ENCODE assay signal across 15 cellular contexts in genomic region chr2:33791625-33792024, GRCh38.
DNase-seq lines count a peak whose midpoint lies in the region; ATAC-seq and TF ChIP-seq lines count a peak whose summit lies in the region.
"Had no signal": no experiment of that assay in that cellular context is flagged by ENCODE, and none has a peak within 500 bp of the region (broad histone marks: within the 10 kb centered on the region; RNA-seq: fewer than 3 reads in every experiment).

No MANE protein-coding gene starts in this region.

- POLR2A ChIA-PET in AG04450 (lab: Yijun Ruan, JAX), result no interaction called here

- no peak overlapping the region for H3K4me3 ChIP-seq in AG04450 (ENCODE audit: low read depth, low read length)
- no peak overlapping the region for H3K4me3 ChIP-seq in astrocyte of the spinal cord (ENCODE audit: low read depth, low read length)
- H3K4me3 ChIP-seq: lung, right lobe of liver had no signal

- ATAC-seq in left lobe of liver (peak; percentile 62), GM21576 (IDR thresholded peaks at IDR 0.05; ENCODE audit: unreplicated experiment) (no peak), GM21367 (IDR thresholded peaks at IDR 0.05; ENCODE audit: unreplicated experiment) (no peak), HG03175 (IDR thresholded peaks at IDR 0.05; ENCODE audit: unreplicated experiment) (no peak), GM21423 (IDR thresholded peaks at IDR 0.05; ENCODE audit: unreplicated experiment) (no peak)
- ATAC-seq: activated CD8-positive, alpha-beta memory T cell treated with anti-CD3 and anti-CD28 coated beads, Interleukin-2, amount 10 ng/mL, durations not matched to agents 7 days and 5 days; stimulated activated naive B cell treated with anti-CD40 and anti-IgM and Interleukin-4, amounts not matched to agents 10 μg/mL and 1 μg/mL and 100 μg/mL, for 72 hours; WTC11 had no signal

- H3K27ac ChIP-seq in AG04450 (ENCODE audit: low read depth, low read length), result no peak overlapping the region
- H3K27ac ChIP-seq: right lobe of liver had no signal

- DNase-seq in AG04450 (ENCODE audit: low read depth, low spot score), result peak; percentile 3
- DNase-seq in HS-5 (ENCODE audit: low read depth), result peak; percentile 93
- DNase-seq in astrocyte of the spinal cord (ENCODE audit: low read depth, low spot score), result peak; percentile 85
- no peak for DNase-seq in left lobe of liver (ENCODE audit: low spot score)
- DNase-seq: activated CD8-positive, alpha-beta memory T cell treated with anti-CD3 and anti-CD28 coated beads, Interleukin-2, amount 10 ng/mL, durations not matched to agents 7 days and 5 days; NCI-H1105; NCI-H446; right lobe of liver; stimulated activated naive B cell treated with anti-CD40 and anti-IgM and Interleukin-4, amounts not matched to agents 10 μg/mL and 1 μg/mL and 100 μg/mL, for 72 hours had no signal

- H3K27me3 ChIP-seq in AG04450 (ENCODE audit: control insufficient read depth, insufficient read depth, low read length), result no peaks in the 10 kb centered on the region
- H3K27me3 ChIP-seq: right lobe of liver had no signal

- TF ChIP-seq CTCF in AG04450 (IDR thresholded peaks at IDR 0.05; ENCODE audit: low read depth, low read length), result no peak
- no peak for TF ChIP-seq CTCF in astrocyte of the spinal cord (IDR thresholded peaks at IDR 0.05; ENCODE audit: low read depth, low read length)

- CTCF ChIA-PET in AG04450 (lab: Charles Lee), result no interaction called here

- in situ Hi-C loops in astrocyte of the spinal cord (cut with HindIII; ENCODE audit: low sequenced_read_pairs), result no loop called here

- H3K9me3 ChIP-seq in AG04450 (ENCODE audit: control insufficient read depth, insufficient read depth, low read length), result no peaks in the 10 kb centered on the region
- H3K9me3 ChIP-seq: right lobe of liver had no signal
